Comparison of ENCODE assay signal across 8 cellular contexts in the genomic region with DNA sequence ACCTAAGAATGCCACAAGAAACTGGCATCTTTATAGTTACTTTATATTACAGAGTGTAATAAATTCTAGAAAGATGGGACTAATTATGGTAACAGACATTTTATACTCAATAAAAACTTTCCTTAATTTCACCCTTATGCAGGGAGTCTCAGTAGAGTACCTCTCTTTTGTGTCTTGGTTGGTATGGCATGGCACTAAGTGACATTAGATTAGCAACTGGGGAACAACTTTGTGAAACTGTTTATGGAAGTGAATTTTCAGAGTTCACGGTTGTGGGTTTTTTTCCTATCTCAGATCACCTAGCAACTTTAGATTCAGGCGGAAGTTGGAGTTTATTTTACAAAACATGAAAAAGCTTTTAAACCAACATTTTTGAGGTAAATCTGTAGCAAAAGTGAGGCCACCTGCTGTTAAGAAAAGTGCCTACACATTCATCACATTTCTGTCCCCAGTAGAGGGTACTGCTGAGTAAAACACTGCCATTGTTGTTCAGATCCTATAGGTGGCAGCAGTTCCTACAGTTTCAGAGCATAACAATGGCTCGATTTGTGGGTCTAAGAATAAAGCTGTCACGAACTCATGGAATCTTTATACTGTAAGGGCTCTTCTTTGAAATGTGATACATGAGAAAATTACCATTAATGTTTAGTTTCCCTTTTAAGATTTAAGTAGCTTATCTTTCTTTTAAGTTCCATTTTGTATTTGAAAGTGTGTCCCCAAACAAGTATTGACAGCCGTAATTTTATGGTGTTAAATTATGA.
DNase-seq lines count a peak whose midpoint lies in the region; ATAC-seq and TF ChIP-seq lines count a peak whose summit lies in the region.

No MANE protein-coding gene starts in this region.

- TF ChIP-seq POLR2A in esophagus muscularis mucosa (IDR thresholded peaks at IDR 0.05; ENCODE audit: low read depth), result no peak

- TF ChIP-seq CTCF in GM20000 (IDR thresholded peaks at IDR 0.05; ENCODE audit: extremely low read depth, missing control alignments) (peak; percentile 95), esophagus muscularis mucosa (IDR thresholded peaks at IDR 0.05) (peak; percentile 95 to 98 (median 96))

- intact Hi-C loops in esophagus muscularis mucosa (cut with DNase I), result loop anchor here (2.0 kb wide), 1 partner anchor 477 kb away; no protein-coding TSS in a partner anchor
- intact Hi-C loops in naive thymus-derived CD4-positive, alpha-beta T cell (cut with micrococcal nuclease), result loop anchor here (1.0 to 10.0 kb wide), 9 partner anchors 117 to 1095 kb away; partner anchors contain the start of gene PPM1B (in 1 of the 2)

- peaks cover 0 to 12% (median 4%) of the 10 kb centered on the region in 5 donors for H3K36me3 Mint-ChIP-seq in naive thymus-derived CD4-positive, alpha-beta T cell

- H3K9me3 Mint-ChIP-seq in naive thymus-derived CD4-positive, alpha-beta T cell, result no peaks in the 10 kb centered on the region

- H3K27ac ChIP-seq in esophagus muscularis mucosa (replicated peaks in 1 of 4), result no peak overlapping the region
- no peak overlapping the region for H3K27ac ChIP-seq in naive thymus-derived CD4-positive, alpha-beta T cell (ENCODE audit: low read depth, low read length)

- no peaks in the 10 kb centered on the region for H3K4me1 ChIP-seq in esophagus muscularis mucosa
- peaks cover 0 to 4% of the 10 kb centered on the region in 2 donors for H3K4me1 ChIP-seq in naive thymus-derived CD4-positive, alpha-beta T cell (ENCODE audit: control insufficient read depth in 2 of 2, insufficient read depth in 2 of 2, low read length in 2 of 2)

- no peaks in the 10 kb centered on the region for H3K36me3 ChIP-seq in esophagus muscularis mucosa
- no peaks in the 10 kb centered on the region for H3K36me3 ChIP-seq in naive thymus-derived CD4-positive, alpha-beta T cell (ENCODE audit: control insufficient read depth in 2 of 3, insufficient read depth in 3 of 3, low read length in 3 of 3)

- H3K27me3 ChIP-seq in esophagus muscularis mucosa, result no peaks in the 10 kb centered on the region
- H3K27me3 ChIP-seq in naive thymus-derived CD4-positive, alpha-beta T cell (ENCODE audit: control insufficient read depth in 2 of 2, insufficient read depth in 2 of 2, low read length in 2 of 2), result no peaks in the 10 kb centered on the region

- H3K9me3 ChIP-seq in esophagus muscularis mucosa, result no peaks in the 10 kb centered on the region
- H3K9me3 ChIP-seq in naive thymus-derived CD4-positive, alpha-beta T cell (ENCODE audit: control insufficient read depth in 2 of 3, low read length in 3 of 3), result no peaks in the 10 kb centered on the region

- peak; percentile 87 for DNase-seq in DMS114 treated with DMSO at 0.1 percent for 48 hours (lab: John Stamatoyannopoulos, UW; ENCODE audit: unreplicated experiment)
- DNase-seq in GM20000 (ENCODE audit: low spot score), result peak; percentile 67
- DNase-seq in NCI-H510A treated with DMSO at 0.1 percent for 48 hours (lab: John Stamatoyannopoulos, UW), result peak; percentile 95
- peak; percentile 34 for DNase-seq in activated CD4-positive, alpha-beta T cell treated with anti-CD3 and anti-CD28 coated beads for 48 hours
- no peak for DNase-seq in esophagus muscularis mucosa (ENCODE audit: extremely low spot score)
- peak in 8 of 9 donors; percentile 23 to 79 (median 68) for DNase-seq in naive thymus-derived CD4-positive, alpha-beta T cell
- DNase-seq in ecto neural progenitor cell (ENCODE audit: low spot score), result no peak

- ATAC-seq in HG03571 (IDR thresholded peaks at IDR 0.05; ENCODE audit: unreplicated experiment), result peak; percentile 81
- ATAC-seq in naive thymus-derived CD4-positive, alpha-beta T cell, result peak; percentile 100

- H3K27me3 Mint-ChIP-seq in naive thymus-derived CD4-positive, alpha-beta T cell, result no peaks in the 10 kb centered on the region

- H3K4me1 Mint-ChIP-seq in naive thymus-derived CD4-positive, alpha-beta T cell, result peaks cover 0 to 11% (median 6%) of the 10 kb centered on the region in 7 donors

- POLR2A ChIA-PET in naive thymus-derived CD4-positive, alpha-beta T cell (lab: Charles Lee), result no interaction called here

- CTCF ChIA-PET in naive thymus-derived CD4-positive, alpha-beta T cell (lab: Charles Lee), result interaction anchor here (0.7 to 1.6 kb wide), 13 partner anchors 11 to 1799 kb away, joined by 3 to 16 read pairs (median 3); partner anchors contain the start of genes CAMKMT and PREPL

- peak overlapping the region in 5 of 9 donors; percentile 5 to 55 (median 38) for H3K27ac Mint-ChIP-seq in naive thymus-derived CD4-positive, alpha-beta T cell

- no peak overlapping the region for H3K4me3 ChIP-seq in esophagus muscularis mucosa
- no peak overlapping the region for H3K4me3 ChIP-seq in naive thymus-derived CD4-positive, alpha-beta T cell (ENCODE audit: low read length)

- 23% methylated on average over 5 of the region's 5 CpGs for WGBS in esophagus muscularis mucosa

- no peak for TF ChIP-seq EP300 in esophagus muscularis mucosa (IDR thresholded peaks at IDR 0.05)

- H3K4me3 Mint-ChIP-seq in naive thymus-derived CD4-positive, alpha-beta T cell, result peak overlapping the region in 1 of 10 donors; percentile 8

Comparison
In these comparisons a context has a peak if more than half of its experiments do, and no peak if none do; other contexts are left out.
1. DNase-seq: peak in DMS114 treated with DMSO at 0.1 percent for 48 hours (single experiment), GM20000 (single experiment), NCI-H510A treated with DMSO at 0.1 percent for 48 hours (single experiment), activated CD4-positive, alpha-beta T cell treated with anti-CD3 and anti-CD28 coated beads for 48 hours (single experiment) and naive thymus-derived CD4-positive, alpha-beta T cell (8 of 9); none in esophagus muscularis mucosa (single experiment) and ecto neural progenitor cell (single experiment).